In the genomic region with DNA sequence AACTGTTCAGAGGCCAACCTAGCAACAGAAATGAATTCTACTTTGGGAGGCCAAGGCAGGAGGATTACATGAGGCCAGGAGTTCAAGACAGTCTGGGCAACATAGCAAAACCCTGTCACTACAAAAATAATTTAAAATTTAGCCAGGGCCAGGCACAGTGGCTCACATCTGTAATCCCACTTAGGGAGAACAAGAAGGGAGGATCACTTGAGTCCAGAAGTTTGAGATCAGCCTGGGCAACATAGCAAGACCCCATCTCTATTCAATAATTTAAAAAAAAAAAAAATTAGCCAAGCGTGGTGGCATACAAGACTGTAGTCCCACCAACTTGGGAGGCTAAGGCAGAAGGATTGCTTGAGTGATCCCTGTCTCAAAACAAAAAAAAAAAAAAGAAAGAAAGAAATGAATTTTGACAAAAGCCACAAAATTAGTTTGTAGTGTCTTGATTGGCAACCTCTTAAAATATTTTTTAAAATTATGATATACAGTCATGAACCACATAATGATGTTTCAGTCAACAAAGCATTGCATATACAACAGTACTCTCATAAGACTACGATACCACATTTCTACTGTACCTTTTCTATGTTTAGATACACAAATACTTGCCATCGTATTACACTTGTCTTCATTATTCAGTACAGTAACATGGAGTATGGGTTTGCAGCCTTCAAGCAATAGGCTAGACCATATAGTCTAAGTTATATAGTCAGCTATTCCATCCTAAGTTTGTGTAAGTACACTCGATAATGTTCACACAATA, we compare ENCODE assay signal across 34 cellular contexts.
"Had no signal": no experiment of that assay in that cellular context is flagged by ENCODE, and none has a peak within 500 bp of the region (broad histone marks: within the 10 kb centered on the region; RNA-seq: fewer than 3 reads in every experiment).

No MANE protein-coding gene starts in this region.

- H3K27me3 ChIP-seq: MG63 had no signal

- DNase-seq: Karpas-422, Kasumi-1, MG63, MM.1S, MV-4-11, NCI-H1048, NCI-H1092 treated with DMSO at 0.1 percent for 48 hours, NCI-H1105, NCI-H1105 treated with DMSO at 0.1 percent for 48 hours, NCI-H1417, NCI-H1417 treated with DMSO at 0.1 percent for 48 hours, NCI-H1436, NCI-H1436 treated with DMSO at 0.1 percent for 48 hours, NCI-H146, NCI-H1694, NCI-H1694 treated with DMSO at 0.1 percent for 48 hours, NCI-H187, NCI-H187 treated with DMSO at 0.1 percent for 48 hours, NCI-H1930, NCI-H2029, NCI-H2029 treated with DMSO at 0.1 percent for 48 hours, NCI-H2081, NCI-H2081 treated with DMSO at 0.1 percent for 48 hours, NCI-H2107, NCI-H2171, NCI-H2171 treated with DMSO at 0.1 percent for 48 hours, NCI-H2227 treated with DMSO at 0.1 percent for 48 hours, NCI-H226, NCI-H345, NCI-H446, NCI-H446 treated with DMSO at 0.1 percent for 48 hours, NCI-H510A, NCI-H510A treated with DMSO at 0.1 percent for 48 hours, NCI-H524 had no signal

- H3K36me3 ChIP-seq: MG63 had no signal

- H3K4me3 ChIP-seq: MG63 had no signal
